8 cellular contexts compared by ENCODE assay signal in the genomic region with DNA sequence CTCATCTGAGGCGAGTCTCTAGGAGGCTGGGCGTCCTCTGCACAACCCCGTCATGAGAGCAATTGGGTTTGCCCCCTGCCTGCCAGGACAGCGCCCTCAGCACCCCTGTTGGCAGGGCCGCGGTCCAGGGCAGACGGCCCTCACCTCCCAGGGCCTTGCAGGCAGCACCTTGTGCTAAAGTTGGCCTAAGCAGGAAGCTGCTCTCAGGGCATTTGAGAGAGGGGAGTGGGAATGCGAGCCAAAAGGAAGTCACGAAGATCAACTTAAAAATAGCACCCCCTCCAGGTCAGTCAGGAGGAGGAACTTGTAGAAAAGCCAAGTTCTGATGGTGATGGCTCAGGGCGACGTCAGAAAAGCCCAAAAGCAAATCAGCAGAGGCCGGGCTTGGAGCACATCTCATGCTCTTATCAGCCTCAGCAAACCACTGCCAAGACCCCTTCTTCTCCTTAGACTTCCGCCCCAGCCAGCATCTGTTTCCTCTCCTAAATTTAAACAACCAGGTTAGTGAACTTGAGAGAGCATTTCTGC. TPM values are rescaled to one million over a fixed set of nuclear protein-coding genes. Genes with fewer than 3 reads are reported as not detected.
DNase-seq lines count a peak whose midpoint lies in the region; ATAC-seq and TF ChIP-seq lines count a peak whose summit lies in the region.

No MANE protein-coding gene starts in this region.

- peak overlapping the region; percentile 70 to 80 for H3K27ac Mint-ChIP-seq in T-cell

- H3K4me1 Mint-ChIP-seq in T-cell: peaks cover 40 to 49% (median 48%) of the 10 kb centered on the region in 3 donors

- CTCF ChIA-PET in T-cell (lab: Charles Lee): interaction anchor here (0.9 to 4.5 kb wide), 3 partner anchors 8 to 159 kb away, joined by 4 to 42 read pairs (median 13); no protein-coding TSS in a partner anchor

- no peaks in the 10 kb centered on the region for H3K9me3 Mint-ChIP-seq in T-cell

- POLR2A ChIA-PET in T-cell (lab: Charles Lee): interaction anchor here in 1 of 2 donors (0.6 kb wide), 1 partner anchor 144 kb away, joined by 3 read pairs; no protein-coding TSS in a partner anchor

- H3K4me3 Mint-ChIP-seq in T-cell: peak overlapping the region; percentile 75 to 80 (median 76)

- DNase-seq in GM03348 (ENCODE audit: low spot score): peak; percentile 26
- DNase-seq in T-cell: peak in 30 of 34 experiments; percentile 18 to 64 (median 36)
- peak; percentile 44 for DNase-seq in epithelial cell of esophagus (ENCODE audit: low read depth)
- peak; percentile 47 for DNase-seq in mucosa of gallbladder (ENCODE audit: low spot score)
- no peak for DNase-seq in COR-L47 (lab: John Stamatoyannopoulos, UW)

- H3K27me3 Mint-ChIP-seq in T-cell: no peaks in the 10 kb centered on the region

- no peaks in the 10 kb centered on the region for H3K36me3 Mint-ChIP-seq in T-cell

- peak; percentile 39 for ATAC-seq in HG02763 (IDR thresholded peaks at IDR 0.05; ENCODE audit: unreplicated experiment)
- ATAC-seq in T-cell (replicated peaks in 1 of 4): peak; percentile 54 to 83 (median 58)
- no peak for ATAC-seq in HG03457 (IDR thresholded peaks at IDR 0.05; ENCODE audit: unreplicated experiment)
- no peak for ATAC-seq in GM21825 (IDR thresholded peaks at IDR 0.05; ENCODE audit: unreplicated experiment)

- no peak for TF ChIP-seq CTCF in epithelial cell of esophagus (IDR thresholded peaks at IDR 0.05; ENCODE audit: insufficient read depth, low read depth, low read length, missing control alignments)

- H3K4me3 ChIP-seq in epithelial cell of esophagus (ENCODE audit: low read length): no peak overlapping the region

RNA-seq across cellular contexts. Expression of a gene that starts 12.6 kb away (rescaled TPM):
- under 1 TPM in 1 of 5 donors, not detected in 4; 0.30 TPM for total RNA-seq in T-cell
- 15.8 TPM for total RNA-seq in mucosa of gallbladder

RNA-seq across cellular contexts. Expression of a gene that starts 12.6 kb away (rescaled TPM):
- total RNA-seq in T-cell: not detected
- total RNA-seq in mucosa of gallbladder: 8.4 TPM

RNA-seq across cellular contexts. Expression of a gene that starts 42.3 kb away (rescaled TPM):
- total RNA-seq in T-cell (10 to 100 TPM; 42.9 to 55.1 (median 46.1) TPM), mucosa of gallbladder (17.2 TPM)

Comparison
In these comparisons a context has a peak if more than half of its experiments do, and no peak if none do; other contexts are left out.
1. ATAC-seq: peak in HG02763 (single experiment) and T-cell (4 of 4); none in HG03457 (single experiment) and GM21825 (single experiment).
2. RNA of a gene that starts 12.6 kb away (total RNA-seq): 15.8 TPM in mucosa of gallbladder (single experiment); 0.30 TPM in T-cell; every median in the first group is over 10 times any median in the second.